In the genomic region with DNA sequence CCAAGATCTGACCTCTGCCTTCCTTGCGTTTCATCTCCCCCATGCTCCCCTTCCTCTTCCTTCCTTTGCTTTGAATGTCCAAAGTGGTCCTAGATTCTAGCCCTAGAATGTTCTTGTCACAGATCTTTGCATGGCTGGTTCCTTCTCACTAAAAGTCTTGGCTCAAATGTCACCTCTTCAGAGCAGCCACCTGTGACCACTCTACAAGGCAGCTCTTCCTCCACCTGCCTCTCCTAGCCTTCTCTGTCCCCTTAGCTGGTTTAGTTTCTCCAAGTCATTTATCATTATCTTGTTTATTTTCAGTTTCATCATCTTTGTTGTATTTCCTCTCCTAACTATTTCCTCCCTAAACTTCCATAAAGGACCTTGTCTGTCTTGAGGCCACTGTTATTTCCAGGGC, we compare ENCODE assay signal across 21 cellular contexts. TPM values are rescaled to one million over a fixed set of nuclear protein-coding genes. Genes with fewer than 3 reads are reported as not detected.
DNase-seq lines count a peak whose midpoint lies in the region; ATAC-seq, FAIRE-seq and TF ChIP-seq lines count a peak whose summit lies in the region.
"Had no signal": no experiment of that assay in that cellular context is flagged by ENCODE, and none has a peak within 500 bp of the region (broad histone marks: within the 10 kb centered on the region; RNA-seq: fewer than 3 reads in every experiment).

No MANE protein-coding gene starts in this region.

- WGBS in GM12878 (ENCODE audit: insufficient coverage, insufficient replicate concordance, low lambda C conversion rate, missing lambda C conversion rate): 100% methylated on average over 1 of the region's 1 CpG

- H3K4me3 Mint-ChIP-seq in progenitor cell of endocrine pancreas (ENCODE audit: low read depth): no peak overlapping the region
- H3K4me3 Mint-ChIP-seq in immature natural killer cell: no peak overlapping the region
- H3K4me3 Mint-ChIP-seq: CD4-positive, CD25-positive, alpha-beta regulatory T cell had no signal

- H3K36me3 ChIP-seq in GM12878 (ENCODE audit: control insufficient read depth in 2 of 2, insufficient read depth in 2 of 2, low read length in 1 of 2): no peaks in the 10 kb centered on the region
- H3K36me3 ChIP-seq: BLaER1, MG63 had no signal

- RAD21 ChIA-PET in GM12878 (lab: Charles Lee; ENCODE audit: unreplicated experiment): no interaction called here

- TF ChIP-seq EP300 in GM12878 (IDR thresholded peaks at IDR 0.05; ENCODE audit: borderline replicate concordance in 1 of 2, control insufficient read depth in 1 of 2, low read depth in 2 of 2, low read length in 2 of 2): no peak

- no peak for TF ChIP-seq POLR2A in GM12878 (IDR thresholded peaks at IDR 0.05; ENCODE audit: low read depth, low read length)

- SMC1A ChIA-PET in GM12878 (lab: Charles Lee; ENCODE audit: uncharacterized antibody, unreplicated experiment): no interaction called here

- in situ Hi-C loops in GM12878 (cut with MboI): no loop called here

- H3K27me3 ChIP-seq in GM12878 (replicated peaks in 1 of 2; ENCODE audit: control insufficient read depth in 2 of 2, insufficient read depth in 2 of 2, low read length in 1 of 2): no peaks in the 10 kb centered on the region
- H3K27me3 ChIP-seq: BLaER1 had no signal

- H3K9me3 Mint-ChIP-seq in progenitor cell of endocrine pancreas (ENCODE audit: low read depth): no peaks in the 10 kb centered on the region
- no peaks in the 10 kb centered on the region for H3K9me3 Mint-ChIP-seq in immature natural killer cell
- H3K9me3 Mint-ChIP-seq: CD4-positive, CD25-positive, alpha-beta regulatory T cell had no signal

- H3K36me3 Mint-ChIP-seq in progenitor cell of endocrine pancreas (ENCODE audit: insufficient read depth) (no peaks in the 10 kb centered on the region), immature natural killer cell (no peaks in the 10 kb centered on the region)
- H3K36me3 Mint-ChIP-seq: CD4-positive, CD25-positive, alpha-beta regulatory T cell had no signal

- TF ChIP-seq CTCF in GM12878 (IDR thresholded peaks at IDR 0.05 in 2 of 3, conservative IDR thresholded peaks at IDR 0.05 in 1 of 3; ENCODE audit: control insufficient read depth in 2 of 3, extremely low read depth in 1 of 3, insufficient read depth in 1 of 3, low read depth in 3 of 3, low read length in 3 of 3): no peak
- no peak for TF ChIP-seq CTCF in progenitor cell of endocrine pancreas (IDR thresholded peaks at IDR 0.05; ENCODE audit: unreplicated experiment)

- DNase-seq in NCI-H510A treated with DMSO at 0.1 percent for 48 hours (lab: John Stamatoyannopoulos, UW) (peak; percentile 45), NCI-H510A (lab: John Stamatoyannopoulos, UW) (no peak), NCI-H187 treated with DMSO at 0.1 percent for 48 hours (lab: John Stamatoyannopoulos, UW) (peak; percentile 34), GM12878 (ENCODE audit: low read depth, low spot score) (no peak), progenitor cell of endocrine pancreas (ENCODE audit: low spot score, unreplicated experiment) (no peak), immature natural killer cell (no peak)
- DNase-seq: CD4-positive, CD25-positive, alpha-beta regulatory T cell; KG1; NCI-H2081 treated with DMSO at 0.1 percent for 48 hours; NCI-H526; NCI-H82; SHP77; T-helper 1 cell had no signal

- ATAC-seq in GM12878: 0 out of 3 replicates have a peak, but pooled peaks have one; percentile 26
- no peak for ATAC-seq in HG02610 (IDR thresholded peaks at IDR 0.05; ENCODE audit: unreplicated experiment)
- ATAC-seq in HG02981 (IDR thresholded peaks at IDR 0.05; ENCODE audit: unreplicated experiment): no peak

- BruUV-seq in GM12878 (replicated peaks; lab: Mats Ljungman, UMichigan): no TSS peak

- H3K27ac Mint-ChIP-seq in progenitor cell of endocrine pancreas (peak overlapping the region; percentile 53), immature natural killer cell (no peak overlapping the region)
- H3K27ac Mint-ChIP-seq: CD4-positive, CD25-positive, alpha-beta regulatory T cell had no signal

- no peaks in the 10 kb centered on the region for H4K20me1 ChIP-seq in GM12878 (ENCODE audit: control insufficient read depth, insufficient read depth)
- H4K20me1 ChIP-seq: BLaER1 had no signal

- H3K4me3 ChIP-seq in GM12878: no peak overlapping the region
- H3K4me3 ChIP-seq: BLaER1, MG63 had no signal

- CTCF ChIA-PET in GM12878 (lab: Yijun Ruan, JAX): no interaction called here

- peaks cover 4% of the 10 kb centered on the region for H3K4me1 ChIP-seq in GM12878 (ENCODE audit: control insufficient read depth, insufficient read depth, low read length)
- H3K4me1 ChIP-seq: BLaER1 had no signal

- no peak overlapping the region for H2AFZ ChIP-seq in GM12878 (ENCODE audit: control insufficient read depth, low read depth, low read length)

- H3K4me1 Mint-ChIP-seq in progenitor cell of endocrine pancreas (ENCODE audit: low read depth): peaks cover 24% of the 10 kb centered on the region
- H3K4me1 Mint-ChIP-seq in immature natural killer cell: no peaks in the 10 kb centered on the region
- H3K4me1 Mint-ChIP-seq: CD4-positive, CD25-positive, alpha-beta regulatory T cell had no signal

- 0 out of 2 replicates have a peak overlapping the region, but pooled peaks have one; percentile 53 for H3K4me2 ChIP-seq in GM12878 (ENCODE audit: control insufficient read depth, insufficient read depth)
- H3K4me2 ChIP-seq: BLaER1 had no signal

- intact Hi-C loops in GM12878 (cut with micrococcal nuclease; ENCODE audit: unreplicated experiment): no loop called here

- H3K27ac ChIP-seq in GM12878 (ENCODE audit: control insufficient read depth, insufficient read depth): no peak overlapping the region
- H3K27ac ChIP-seq: BLaER1, RWPE1 had no signal

- H3K27me3 Mint-ChIP-seq in progenitor cell of endocrine pancreas: no peaks in the 10 kb centered on the region
- peaks cover 0 to 6% (median 3%) of the 10 kb centered on the region in 3 donors for H3K27me3 Mint-ChIP-seq in immature natural killer cell (ENCODE audit: low read depth in 3 of 3)

- no peak for TF ChIP-seq RAD21 in GM12878 (IDR thresholded peaks at IDR 0.05; ENCODE audit: insufficient read depth, low read depth, low read length)

- no peaks in the 10 kb centered on the region for H3K79me2 ChIP-seq in GM12878 (ENCODE audit: control insufficient read depth, insufficient read depth, low read length)

- no peak overlapping the region for H3K9ac ChIP-seq in GM12878 (ENCODE audit: control insufficient read depth, insufficient read depth, low read length)
- H3K9ac ChIP-seq: BLaER1 had no signal

- no peaks in the 10 kb centered on the region for H3K9me3 ChIP-seq in GM12878 (replicated peaks; ENCODE audit: control insufficient read depth, insufficient read depth, low read length)
- H3K9me3 ChIP-seq: BLaER1, MG63 had no signal

- POLR2A ChIA-PET in GM12878 (lab: Charles Lee): no interaction called here

- FAIRE-seq in GM12878 (lab: Jason Lieb, UNC): no peak
- FAIRE-seq: D721Med, GM18507, H54 had no signal

TF ChIP-seq in GM12878, 131 proteins besides CTCF, POLR2A, EP300 and RAD21:
- no peak for TF ChIP-seq YBX1 (IDR thresholded peaks at IDR 0.05)
- peak; percentile 22; the same call in 1 of the 2 replicates for TF ChIP-seq PAX5 (IDR thresholded peaks at IDR 0.05; ENCODE audit: borderline replicate concordance, low read depth, low read length)
- TF ChIP-seq, protein P1, sequence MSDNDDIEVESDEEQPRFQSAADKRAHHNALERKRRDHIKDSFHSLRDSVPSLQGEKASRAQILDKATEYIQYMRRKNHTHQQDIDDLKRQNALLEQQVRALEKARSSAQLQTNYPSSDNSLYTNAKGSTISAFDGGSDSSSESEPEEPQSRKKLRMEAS (IDR thresholded peaks at IDR 0.05; ENCODE audit: low read depth, low read length): no peak
- no peak for TF ChIP-seq GATAD2B (conservative IDR thresholded peaks at IDR 0.05; ENCODE audit: low read depth)
- TF ChIP-seq, protein P2, sequence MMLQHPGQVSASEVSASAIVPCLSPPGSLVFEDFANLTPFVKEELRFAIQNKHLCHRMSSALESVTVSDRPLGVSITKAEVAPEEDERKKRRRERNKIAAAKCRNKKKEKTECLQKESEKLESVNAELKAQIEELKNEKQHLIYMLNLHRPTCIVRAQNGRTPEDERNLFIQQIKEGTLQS (IDR thresholded peaks at IDR 0.05; ENCODE audit: borderline replicate concordance, extremely low read depth, low read depth, low read length): no peak
TF ChIP-seq in GM12878: peak in this region for 1.

RNA-seq across cellular contexts. Expression of a gene that starts 7.1 kb away (rescaled TPM):
- total RNA-seq in GM12878 (2013; cell fraction: nucleolus; rRNA removed): 68.1 and 70.4 TPM in 2 replicates
- total RNA-seq in GM12878 (2014; rRNA removed): 26.4 and 27.8 TPM in 2 replicates
- total RNA-seq in GM12878 (2014; rRNA removed; fragmentation: Illumina TruSeq; extraction: Trizol): 26.5 and 28.3 TPM in 2 replicates
- 25.6 and 26.6 TPM in 2 replicates for total RNA-seq in GM12878 (2021)
- polyA plus RNA-seq in GM12878 (2011; ENCODE audit: low read depth): 5.3 TPM
- polyA plus RNA-seq in GM12878 (2011; rRNA removed): 2.0 and 3.2 TPM in 2 replicates
- polyA plus RNA-seq in GM12878 (2011; cell fraction: cytosol; rRNA removed): 0.72 and 1.0 TPM in 2 replicates
- polyA plus RNA-seq in GM12878 (2011; cell fraction: nucleus; rRNA removed): 2.0 and 3.1 TPM in 2 replicates
- 4.3 and 6.2 TPM in 2 replicates for polyA plus RNA-seq in GM12878 (2012)
- 15.6 and 27.0 TPM in 2 replicates for polyA plus RNA-seq in GM12878 (2014; fragmentation: Illumina TruSeq; extraction: Trizol)
- polyA plus RNA-seq in GM12878 (2014; fragmentation: Nextera tagmentation; extraction: Ambion mirVana): 1 to 10 TPM; 4.7 to 8.9 TPM
- polyA plus RNA-seq in GM12878 (2014; rRNA removed): 17.4 and 17.8 TPM in 2 replicates
- polyA plus RNA-seq in GM12878 (2016; fragmentation: Nextera tagmentation; extraction: Ambion mirVana): 10 to 100 TPM; 16.7 to 17.3 TPM
- polyA minus RNA-seq in GM12878 (2011; rRNA and poly(A)+ RNA removed): 4.0 and 4.9 TPM in 2 replicates
- 0.80 and 1.5 TPM in 2 replicates for polyA minus RNA-seq in GM12878 (2011; cell fraction: cytosol; rRNA and poly(A)+ RNA removed)
- 2.1 and 4.8 TPM in 2 replicates for polyA minus RNA-seq in GM12878 (2011; cell fraction: nucleus; rRNA and poly(A)+ RNA removed)
- 131 and 143 TPM in 2 replicates for total RNA-seq in progenitor cell of endocrine pancreas
- under 1 TPM in 2 of 3 donors, not detected in 1; 0.08 to 0.13 TPM for polyA plus RNA-seq in immature natural killer cell

Comparison
In these comparisons a context has a peak if more than half of its experiments do, and no peak if none do; other contexts are left out.
1. DNase-seq: peak in NCI-H510A treated with DMSO at 0.1 percent for 48 hours (single experiment) and NCI-H187 treated with DMSO at 0.1 percent for 48 hours (single experiment); none in NCI-H510A (single experiment), GM12878 (single experiment), progenitor cell of endocrine pancreas (single experiment) and immature natural killer cell (0 of 3).